ENCODE assay signal across 8 cellular contexts in genomic region chr3:149936812-149937230, GRCh38. TPM values are rescaled to one million over a fixed set of nuclear protein-coding genes. Genes with fewer than 3 reads are reported as not detected.
DNase-seq lines count a peak whose midpoint lies in the region; ATAC-seq and TF ChIP-seq lines count a peak whose summit lies in the region.

No MANE protein-coding gene starts in this region.

- no peak for TF ChIP-seq CTCF in activated B cell treated with CpG ODN at 0.5 μM for 24 hours (IDR thresholded peaks at IDR 0.05)
- TF ChIP-seq CTCF in type B pancreatic cell (conservative IDR thresholded peaks at IDR 0.05) = peak; percentile 84

- peak; percentile 13 for DNase-seq in NCI-H1092 treated with DMSO at 0.1 percent for 48 hours (lab: John Stamatoyannopoulos, UW)
- DNase-seq in NCI-H1092 (lab: John Stamatoyannopoulos, UW) = no peak
- DNase-seq in NCI-H2171 treated with DMSO at 0.1 percent for 48 hours (lab: John Stamatoyannopoulos, UW) = peak; percentile 80
- no peak for DNase-seq in activated B cell treated with CpG ODN at 0.5 μM for 24 hours
- DNase-seq in effector memory CD8-positive, alpha-beta T cell = peak; percentile 25 to 39 (median 33)
- peak; percentile 36 for DNase-seq in mucosa of gallbladder (ENCODE audit: low spot score)
- no peak for DNase-seq in type B pancreatic cell (ENCODE audit: extremely low spot score, unreplicated experiment)

- POLR2A ChIA-PET in activated B cell treated with CpG ODN at 0.5 μM for 24 hours (lab: Charles Lee) = no interaction called here

- H3K36me3 Mint-ChIP-seq in activated B cell treated with CpG ODN at 0.5 μM for 24 hours (ENCODE audit: low read depth) = peaks cover 69% of the 10 kb centered on the region
- peaks cover 5% of the 10 kb centered on the region for H3K36me3 Mint-ChIP-seq in effector memory CD8-positive, alpha-beta T cell (ENCODE audit: insufficient read depth)
- H3K36me3 Mint-ChIP-seq in type B pancreatic cell = peaks cover 19% of the 10 kb centered on the region

- H3K9me3 Mint-ChIP-seq in activated B cell treated with CpG ODN at 0.5 μM for 24 hours = no peaks in the 10 kb centered on the region
- no peaks in the 10 kb centered on the region for H3K9me3 Mint-ChIP-seq in effector memory CD8-positive, alpha-beta T cell
- no peaks in the 10 kb centered on the region for H3K9me3 Mint-ChIP-seq in type B pancreatic cell

- H3K4me3 Mint-ChIP-seq in activated B cell treated with CpG ODN at 0.5 μM for 24 hours (no peak overlapping the region), type B pancreatic cell (no peak overlapping the region)
- no peak overlapping the region for H3K4me3 Mint-ChIP-seq in effector memory CD8-positive, alpha-beta T cell

- H3K27me3 Mint-ChIP-seq in activated B cell treated with CpG ODN at 0.5 μM for 24 hours = no peaks in the 10 kb centered on the region
- no peaks in the 10 kb centered on the region for H3K27me3 Mint-ChIP-seq in effector memory CD8-positive, alpha-beta T cell
- H3K27me3 Mint-ChIP-seq in type B pancreatic cell = no peaks in the 10 kb centered on the region

- intact Hi-C loops in activated B cell treated with CpG ODN at 0.5 μM for 24 hours (cut with micrococcal nuclease) = loop anchor here (1.0 kb wide), 4 partner anchors 247 to 558 kb away; no protein-coding TSS in a partner anchor

- H3K27ac Mint-ChIP-seq in activated B cell treated with CpG ODN at 0.5 μM for 24 hours = no peak overlapping the region
- peak overlapping the region in 1 of 2 donors; percentile 1 for H3K27ac Mint-ChIP-seq in effector memory CD8-positive, alpha-beta T cell
- H3K27ac Mint-ChIP-seq in type B pancreatic cell = no peak overlapping the region

- CTCF ChIA-PET in activated B cell treated with CpG ODN at 0.5 μM for 24 hours (lab: Charles Lee) = interaction anchor here (0.8 to 3.3 kb wide), 10 partner anchors 8 to 559 kb away, joined by 3 to 14 read pairs (median 4); no protein-coding TSS in a partner anchor

- H3K4me1 Mint-ChIP-seq in activated B cell treated with CpG ODN at 0.5 μM for 24 hours (peaks cover 15% of the 10 kb centered on the region), type B pancreatic cell (ENCODE audit: unreplicated experiment) (no peaks in the 10 kb centered on the region)
- H3K4me1 Mint-ChIP-seq in effector memory CD8-positive, alpha-beta T cell (ENCODE audit: low read depth in 2 of 2) = peaks cover 9 to 22% of the 10 kb centered on the region in 2 donors

- ATAC-seq in HG02623 (IDR thresholded peaks at IDR 0.05; ENCODE audit: unreplicated experiment) = peak; percentile 62
- peak; percentile 42 for ATAC-seq in activated B cell treated with CpG ODN at 0.5 μM for 24 hours (ENCODE audit: low read depth)
- peak; percentile 75 for ATAC-seq in effector memory CD8-positive, alpha-beta T cell (replicated peaks)

RNA-seq across cellular contexts. Expression of gene PFN2, which starts 33.9 kb away (rescaled TPM):
- total RNA-seq in activated B cell treated with CpG ODN at 0.5 μM for 24 hours (3.4 and 5.4 TPM in 2 replicates), mucosa of gallbladder (60.3 TPM), type B pancreatic cell (ENCODE audit: low replicate concordance) (198 and 369 TPM in 2 replicates)

Comparison
In these comparisons a context has a peak if more than half of its experiments do, and no peak if none do; other contexts are left out.
1. DNase-seq: peak in NCI-H1092 treated with DMSO at 0.1 percent for 48 hours (single experiment), NCI-H2171 treated with DMSO at 0.1 percent for 48 hours (single experiment), effector memory CD8-positive, alpha-beta T cell (3 of 3) and mucosa of gallbladder (single experiment); none in NCI-H1092 (single experiment), activated B cell treated with CpG ODN at 0.5 μM for 24 hours (single experiment) and type B pancreatic cell (single experiment).
2. Peak in every context shown above with its lines, with median percentiles within 50 percentile points of each other: ATAC-seq.